In the genomic region with DNA sequence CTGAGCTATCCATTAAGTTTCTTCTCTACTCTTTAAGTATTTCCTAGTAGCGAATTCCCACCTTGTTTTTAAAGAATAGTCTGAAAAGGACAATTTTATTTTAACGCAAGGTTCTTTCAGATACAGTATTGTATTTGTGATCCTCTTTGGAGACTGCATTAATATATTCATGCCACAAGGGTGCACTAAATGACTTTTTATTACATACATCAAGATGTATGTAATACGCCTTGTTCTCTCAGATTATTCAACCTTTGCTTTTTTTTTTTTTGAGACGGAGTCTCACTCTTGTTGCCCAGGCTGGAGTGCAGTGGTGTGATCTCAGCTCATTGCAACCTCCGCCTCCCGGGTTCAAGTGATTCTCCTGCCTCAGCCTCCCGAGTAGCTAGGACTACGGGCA, we compare ENCODE assay signal across 8 cellular contexts. TPM values are rescaled to one million over a fixed set of nuclear protein-coding genes. Genes with fewer than 3 reads are reported as not detected.
A peak's percentile ranks its signal among the peaks of the same experiment; 100 is the strongest.
DNase-seq lines count a peak whose midpoint lies in the region; ATAC-seq, FAIRE-seq and TF ChIP-seq lines count a peak whose summit lies in the region.
"Not testable (repeated sequence)": the region's sequence is repeated elsewhere in the genome, so short reads cannot be mapped to it uniquely, and the experiment has no call there.

No MANE protein-coding gene starts in this region.

- not testable (repeated sequence) for H3K27me3 Mint-ChIP-seq in T-helper 17 cell; nephron (ENCODE audit: low read depth)

- 58% methylated on average over 8 of the region's 8 CpGs for WGBS in A549 (ENCODE audit: missing lambda C conversion rate)

- TF ChIP-seq CTCF in A549 (IDR thresholded peaks at IDR 0.05) (peak; percentile 54), cardiac muscle cell (IDR thresholded peaks at IDR 0.05; ENCODE audit: low read depth, low read length) (peak; percentile 21), nephron (IDR thresholded peaks at IDR 0.05; ENCODE audit: unreplicated experiment in 3 of 3) (peak; percentile 28 to 48 (median 39))

- peaks cover 16% of the 10 kb centered on the region for H3K36me3 ChIP-seq in cardiac muscle cell

- DNase-seq in A549 (ENCODE audit: low read depth in 1 of 2, low spot score in 1 of 2) (peak; percentile 48 to 67), EL (peak; percentile 46), Kasumi-1 (lab: John Stamatoyannopoulos, UW) (peak; percentile 64 to 77), NCI-H460 (ENCODE audit: extremely low read depth, low read depth) (peak; percentile 36), cardiac muscle cell (ENCODE audit: low read depth in 1 of 2, low spot score in 1 of 2) (peak; percentile 6 to 69)
- DNase-seq in T-helper 17 cell, result not testable (repeated sequence)
- peak; percentile 27 for DNase-seq in central memory CD4-positive, alpha-beta T cell

- H3K4me1 Mint-ChIP-seq in T-helper 17 cell, nephron: not testable (repeated sequence)

- not testable (repeated sequence) for H3K27me3 ChIP-seq in cardiac muscle cell

- H3K4me3 ChIP-seq in A549, cardiac muscle cell: not testable (repeated sequence)

- CTCF ChIA-PET in A549 (lab: Yijun Ruan, JAX), result interaction anchor here (0.6 to 13.7 kb wide), 33 partner anchors 9 to 307 kb away, joined by 3 to 221 read pairs (median 4); a partner anchor contains a TSS

- POLR2A ChIA-PET in A549 (lab: Yijun Ruan, JAX), result not testable (repeated sequence)

- H3K27ac ChIP-seq in A549, result peak overlapping the region in 1 of 2 experiments; percentile 36; a peak in 1 of 6 replicates
- H3K27ac ChIP-seq in cardiac muscle cell, result not testable (repeated sequence)

- ATAC-seq in A549 (peak; percentile 85 to 89), T-helper 17 cell (peak; percentile 89)

- peak; percentile 71 to 79 for TF ChIP-seq RAD21 in A549 (conservative IDR thresholded peaks at IDR 0.05 in 1 of 2, IDR thresholded peaks at IDR 0.05 in 1 of 2)

- peaks cover 15% of the 10 kb centered on the region; the same call in 2 of the 3 replicates for H3K4me1 ChIP-seq in A549
- not testable (repeated sequence) for H3K4me1 ChIP-seq in cardiac muscle cell (ENCODE audit: low read depth)

- TF ChIP-seq POLR2A in A549 (IDR thresholded peaks at IDR 0.05; ENCODE audit: low read length), result not testable (repeated sequence)

- not testable (repeated sequence) for H3K9me3 ChIP-seq in A549; T-helper 17 cell (ENCODE audit: control insufficient read depth, low read length, poor library complexity, severe bottlenecking); cardiac muscle cell (ENCODE audit: low read depth)

- not testable (repeated sequence) for H3K4me2 ChIP-seq in A549

- FAIRE-seq in A549 (lab: Jason Lieb, UNC), result peak; percentile 61

- not testable (repeated sequence) for H3K4me3 Mint-ChIP-seq in T-helper 17 cell, nephron

- not testable (repeated sequence) for TF ChIP-seq EP300 in A549 (IDR thresholded peaks at IDR 0.05)

- H3K9me3 Mint-ChIP-seq in nephron, result not testable (repeated sequence)

- not testable (repeated sequence) for H3K36me3 Mint-ChIP-seq in T-helper 17 cell (ENCODE audit: low read depth)
- peaks cover 38% of the 10 kb centered on the region for H3K36me3 Mint-ChIP-seq in nephron (ENCODE audit: low read depth)

- H3K27ac Mint-ChIP-seq in T-helper 17 cell, nephron: not testable (repeated sequence)

TF ChIP-seq in A549, 52 proteins besides CTCF, POLR2A, EP300 and RAD21:
- peak; percentile 71 for TF ChIP-seq SMC3 (IDR thresholded peaks at IDR 0.05)

RNA-seq across cellular contexts. Expression of a gene that starts 10.2 kb away (rescaled TPM):
- polyA plus RNA-seq in A549 (2011; rRNA removed), result 32.9 and 39.5 TPM in 2 replicates
- polyA plus RNA-seq in A549 (2012; cell fraction: cytosol; rRNA removed), result 12.7 and 15.5 TPM in 2 replicates
- 10.2 and 13.9 TPM in 2 replicates for polyA plus RNA-seq in A549 (2012; cell fraction: nucleus; rRNA removed)
- polyA plus RNA-seq in A549 (2017; fragmentation: RNase III; extraction: RNeasy Plus Mini Kit Qiagen cat#74134 plus additional on column Dnase treatment), result 19.2 to 24.1 TPM (median 23.0 TPM) in 3 replicates
- 51.2 and 60.2 TPM in 2 replicates for polyA minus RNA-seq in A549 (2011; rRNA and poly(A)+ RNA removed)
- total RNA-seq in NCI-H460 (2014; rRNA removed; shearing (Covaris generic)), result 22.0 TPM in 2 replicates
- polyA plus RNA-seq in NCI-H460 (2014; cell fraction: nucleus; rRNA removed), result 9.2 and 16.3 TPM in 2 replicates
- total RNA-seq in T-helper 17 cell, result 10 to 100 TPM; 13.3 to 15.4 TPM
- total RNA-seq in cardiac muscle cell, result 9.5 and 16.7 TPM in 2 replicates
- 3.6 and 6.1 TPM in 2 replicates for polyA plus RNA-seq in cardiac muscle cell

RNA-seq across cellular contexts. Expression of a gene that starts 57.3 kb away (rescaled TPM):
- polyA plus RNA-seq in A549 (2011; rRNA removed) (203 and 291 TPM in 2 replicates), A549 (2017; fragmentation: RNase III; extraction: RNeasy Plus Mini Kit Qiagen cat#74134 plus additional on column Dnase treatment) (290 to 312 TPM (median 296 TPM) in 3 replicates), cardiac muscle cell (118 and 147 TPM in 2 replicates)
- polyA plus RNA-seq in A549 (2012; cell fraction: cytosol; rRNA removed), result 260 and 265 TPM in 2 replicates
- 164 and 169 TPM in 2 replicates for polyA plus RNA-seq in A549 (2012; cell fraction: nucleus; rRNA removed)
- polyA minus RNA-seq in A549 (2011; rRNA and poly(A)+ RNA removed), result 94.2 and 98.4 TPM in 2 replicates
- total RNA-seq in NCI-H460 (2014; rRNA removed; shearing (Covaris generic)), result 201 and 224 TPM in 2 replicates
- polyA plus RNA-seq in NCI-H460 (2014; cell fraction: nucleus; rRNA removed), result 172 and 213 TPM in 2 replicates
- total RNA-seq in T-helper 17 cell (10 to 100 TPM; 30.3 to 43.4 TPM), cardiac muscle cell (236 TPM in 2 replicates)
